8 cellular contexts compared by ENCODE assay signal in genomic region chr18:72672364-72673151, GRCh38.
DNase-seq lines count a peak whose midpoint lies in the region; ATAC-seq and TF ChIP-seq lines count a peak whose summit lies in the region.

No MANE protein-coding gene starts in this region.

- POLR2A ChIA-PET in PC-9 (lab: Charles Lee; ENCODE audit: unreplicated experiment): no interaction called here

- H3K27ac ChIP-seq in PC-9: no peak overlapping the region

- no peak overlapping the region for H3K4me2 ChIP-seq in PC-9

- H3K36me3 ChIP-seq in PC-9 (ENCODE audit: low read depth): no peaks in the 10 kb centered on the region

- ATAC-seq in GM19438 (IDR thresholded peaks at IDR 0.05; ENCODE audit: low read depth, unreplicated experiment) (peak; percentile 35), HG03439 (IDR thresholded peaks at IDR 0.05; ENCODE audit: unreplicated experiment) (peak; percentile 51)

- no peaks in the 10 kb centered on the region for H3K4me1 ChIP-seq in PC-9 (replicated peaks; ENCODE audit: insufficient read depth)

- BruUV-seq in PC-9 (replicated peaks; lab: Mats Ljungman, UMichigan): no TSS peak

- no peaks in the 10 kb centered on the region for H3K9me3 ChIP-seq in PC-9 (ENCODE audit: insufficient read depth, low read depth)

- no peak overlapping the region for H2AFZ ChIP-seq in PC-9

- H3F3A ChIP-seq in PC-9 (ENCODE audit: insufficient read depth, low read depth): no peaks in the 10 kb centered on the region

- DNase-seq in DMS153 treated with DMSO at 0.1 percent for 48 hours (lab: John Stamatoyannopoulos, UW; ENCODE audit: unreplicated experiment) (peak; percentile 47), DMS153 (lab: John Stamatoyannopoulos, UW) (no peak), PC-9 (no peak), epidermal melanocyte (ENCODE audit: insufficient read length, low spot score) (peak; percentile 62), pons (ENCODE audit: low spot score) (peak; percentile 38)
- no peak for DNase-seq in activated effector memory CD4-positive, alpha-beta T cell treated with anti-CD3 and anti-CD28 coated beads, Interleukin-2, amount 50 U/mL, for 16 hours

- TF ChIP-seq CTCF in PC-9 (conservative IDR thresholded peaks at IDR 0.05): peak; percentile 91

- peaks cover 19% of the 10 kb centered on the region for H3K27me3 ChIP-seq in PC-9 (ENCODE audit: insufficient read depth, low read depth)

- no peaks in the 10 kb centered on the region for H3K79me2 ChIP-seq in PC-9 (ENCODE audit: low read depth)

- CTCF ChIA-PET in PC-9 (lab: Charles Lee): no interaction called here

- H4K20me1 ChIP-seq in PC-9 (ENCODE audit: insufficient read depth): no peaks in the 10 kb centered on the region

- intact Hi-C loops in PC-9 (cut with micrococcal nuclease; ENCODE audit: unreplicated experiment): loop anchor here (5.0 kb wide), 1 partner anchor 1740 kb away; no protein-coding TSS in a partner anchor

- H3K9me2 ChIP-seq in PC-9 (ENCODE audit: insufficient read depth): no peaks in the 10 kb centered on the region

- no peak overlapping the region for H3K4me3 ChIP-seq in PC-9

Comparison
In these comparisons a context has a peak if more than half of its experiments do, and no peak if none do; other contexts are left out.
1. DNase-seq: peak in DMS153 treated with DMSO at 0.1 percent for 48 hours (single experiment), epidermal melanocyte (single experiment) and pons (single experiment); none in DMS153 (single experiment), PC-9 (0 of 2) and activated effector memory CD4-positive, alpha-beta T cell treated with anti-CD3 and anti-CD28 coated beads, Interleukin-2, amount 50 U/mL, for 16 hours (single experiment).